ENCODE assay signal across 25 cellular contexts in genomic region chr18:35024196-35024595, GRCh38. TPM values are rescaled to one million over a fixed set of nuclear protein-coding genes. Genes with fewer than 3 reads are reported as not detected.
DNase-seq lines count a peak whose midpoint lies in the region; ATAC-seq, FAIRE-seq and TF ChIP-seq lines count a peak whose summit lies in the region.
"Had no signal": no experiment of that assay in that cellular context is flagged by ENCODE, and none has a peak within 500 bp of the region (broad histone marks: within the 10 kb centered on the region; RNA-seq: fewer than 3 reads in every experiment).

No MANE protein-coding gene starts in this region.

- H3K27me3 Mint-ChIP-seq in activated naive CD4-positive, alpha-beta T cell treated with anti-CD3 and anti-CD28 coated beads, Interleukin-2, amount 50 U/mL, for 24 hours, result no peaks in the 10 kb centered on the region
- H3K27me3 Mint-ChIP-seq in neural progenitor cell (ENCODE audit: insufficient read depth, low read depth), result peaks cover 2% of the 10 kb centered on the region
- H3K27me3 Mint-ChIP-seq: B cell had no signal

- no peak for DNase-seq in activated naive CD4-positive, alpha-beta T cell treated with Interleukin-2 at 50 U/mL for 16 hours
- DNase-seq in bronchial epithelial cell (ENCODE audit: low read depth) (peak; percentile 35), neural progenitor cell (ENCODE audit: low spot score) (no peak), upper lobe of right lung (no peak), SW480 (ENCODE audit: low spot score) (no peak), NCI-H2107 (lab: John Stamatoyannopoulos, UW) (no peak)
- no peak for DNase-seq in activated CD4-positive, alpha-beta T cell treated with anti-CD3 and anti-CD28 coated beads, Interleukin-2, amount 50 U/mL, for 48 hours
- DNase-seq: Caco-2; CD8-positive, alpha-beta T cell; DMS 273 treated with DMSO at 0.1 percent for 48 hours; GDM1; KG1; NCI-H1048; NCI-H1417; NCI-H1694; NCI-H2029 treated with DMSO at 0.1 percent for 48 hours; NCI-H2227 treated with DMSO at 0.1 percent for 48 hours; NCI-H526 treated with DMSO at 0.1 percent for 48 hours; RPMI8226 had no signal

- ATAC-seq in upper lobe of right lung, result no peak
- ATAC-seq: CD8-positive, alpha-beta T cell; GM12878 had no signal

- no peaks in the 10 kb centered on the region for H3K36me3 Mint-ChIP-seq in activated naive CD4-positive, alpha-beta T cell treated with anti-CD3 and anti-CD28 coated beads, Interleukin-2, amount 50 U/mL, for 24 hours
- no peaks in the 10 kb centered on the region for H3K36me3 Mint-ChIP-seq in neural progenitor cell
- H3K36me3 Mint-ChIP-seq: CD8-positive, alpha-beta T cell had no signal

- H3K4me3 Mint-ChIP-seq in activated naive CD4-positive, alpha-beta T cell treated with anti-CD3 and anti-CD28 coated beads, Interleukin-2, amount 50 U/mL, for 24 hours, result no peak overlapping the region
- no peak overlapping the region for H3K4me3 Mint-ChIP-seq in neural progenitor cell
- H3K4me3 Mint-ChIP-seq: B cell; CD8-positive, alpha-beta T cell had no signal

- no peak overlapping the region for H2AFZ ChIP-seq in neural progenitor cell (replicated peaks)

- peak overlapping the region; percentile 44 for H3K9ac ChIP-seq in neural progenitor cell

- intact Hi-C loops in upper lobe of right lung (cut with DNase I), result no loop called here

- H3K27me3 ChIP-seq in bronchial epithelial cell (ENCODE audit: control insufficient read depth, insufficient read depth, low read length) (no peaks in the 10 kb centered on the region), neural progenitor cell (no peaks in the 10 kb centered on the region), upper lobe of right lung (no peaks in the 10 kb centered on the region)

- H3K4me3 ChIP-seq in bronchial epithelial cell (ENCODE audit: low read depth, low read length), result no peak overlapping the region
- H3K4me3 ChIP-seq in neural progenitor cell, result no peak overlapping the region
- H3K4me3 ChIP-seq in upper lobe of right lung, result no peak overlapping the region
- H3K4me3 ChIP-seq: GM12878 had no signal

- H3K4me1 ChIP-seq in neural progenitor cell, result no peaks in the 10 kb centered on the region
- H3K4me1 ChIP-seq in upper lobe of right lung, result peaks cover 30% of the 10 kb centered on the region
- H3K4me1 ChIP-seq: Caco-2 had no signal

- no peaks in the 10 kb centered on the region for H4K20me1 ChIP-seq in neural progenitor cell (ENCODE audit: low read depth)

- H3K9me3 ChIP-seq in neural progenitor cell (ENCODE audit: low read depth) (no peaks in the 10 kb centered on the region), upper lobe of right lung (no peaks in the 10 kb centered on the region)
- H3K9me3 ChIP-seq: Caco-2 had no signal

- no peaks in the 10 kb centered on the region for H3K79me2 ChIP-seq in neural progenitor cell (ENCODE audit: low read depth)

- H3K27ac Mint-ChIP-seq in activated naive CD4-positive, alpha-beta T cell treated with anti-CD3 and anti-CD28 coated beads, Interleukin-2, amount 50 U/mL, for 24 hours, result peak overlapping the region; percentile 12
- no peak overlapping the region for H3K27ac Mint-ChIP-seq in neural progenitor cell
- H3K27ac Mint-ChIP-seq: B cell; CD8-positive, alpha-beta T cell had no signal

- peaks cover 33% of the 10 kb centered on the region for H3K4me1 Mint-ChIP-seq in activated naive CD4-positive, alpha-beta T cell treated with anti-CD3 and anti-CD28 coated beads, Interleukin-2, amount 50 U/mL, for 24 hours
- peaks cover 19% of the 10 kb centered on the region for H3K4me1 Mint-ChIP-seq in neural progenitor cell

- no peaks in the 10 kb centered on the region for H3K36me3 ChIP-seq in bronchial epithelial cell (ENCODE audit: control insufficient read depth, insufficient read depth, low read length)
- no peaks in the 10 kb centered on the region for H3K36me3 ChIP-seq in neural progenitor cell
- no peaks in the 10 kb centered on the region for H3K36me3 ChIP-seq in upper lobe of right lung

- no peak overlapping the region for H3K27ac ChIP-seq in neural progenitor cell
- peak overlapping the region; percentile 37 for H3K27ac ChIP-seq in upper lobe of right lung
- H3K27ac ChIP-seq: 22Rv1, C4-2B had no signal

- TF ChIP-seq CTCF in bronchial epithelial cell (IDR thresholded peaks at IDR 0.05; ENCODE audit: insufficient read depth, low read length, severe bottlenecking), result no peak
- TF ChIP-seq CTCF in neural progenitor cell (IDR thresholded peaks at IDR 0.05), result no peak
- TF ChIP-seq CTCF in upper lobe of right lung (IDR thresholded peaks at IDR 0.05), result no peak

- no peak for FAIRE-seq in bronchial epithelial cell (lab: Jason Lieb, UNC)
- FAIRE-seq: GM12878, H54 had no signal

- H3K4me2 ChIP-seq in neural progenitor cell, result no peak overlapping the region

- no peaks in the 10 kb centered on the region for H3K9me3 Mint-ChIP-seq in activated naive CD4-positive, alpha-beta T cell treated with anti-CD3 and anti-CD28 coated beads, Interleukin-2, amount 50 U/mL, for 24 hours
- no peaks in the 10 kb centered on the region for H3K9me3 Mint-ChIP-seq in neural progenitor cell
- H3K9me3 Mint-ChIP-seq: CD8-positive, alpha-beta T cell had no signal

- no peaks in the 10 kb centered on the region for H3F3A ChIP-seq in neural progenitor cell (ENCODE audit: low read depth)

RNA-seq across cellular contexts. Expression of gene MAPRE2, which starts 17.0 kb away (rescaled TPM):
- total RNA-seq in bronchial epithelial cell (0.38 and 0.79 TPM in 2 replicates), neural progenitor cell (ENCODE audit: low replicate concordance) (28.9 and 34.6 TPM in 2 replicates), upper lobe of right lung (35.4 TPM)

Comparison
In these comparisons a context has a peak if more than half of its experiments do, and no peak if none do; other contexts are left out.
1. RNA of gene MAPRE2, which starts 17.0 kb away (total RNA-seq): 35.4 TPM in upper lobe of right lung (single experiment) and 28.9 to 34.6 TPM in neural progenitor cell; 0.38 to 0.79 TPM in bronchial epithelial cell; every median in the first group is over 10 times any median in the second.